ENCODE assay signal across 1 cellular context in the genomic region with DNA sequence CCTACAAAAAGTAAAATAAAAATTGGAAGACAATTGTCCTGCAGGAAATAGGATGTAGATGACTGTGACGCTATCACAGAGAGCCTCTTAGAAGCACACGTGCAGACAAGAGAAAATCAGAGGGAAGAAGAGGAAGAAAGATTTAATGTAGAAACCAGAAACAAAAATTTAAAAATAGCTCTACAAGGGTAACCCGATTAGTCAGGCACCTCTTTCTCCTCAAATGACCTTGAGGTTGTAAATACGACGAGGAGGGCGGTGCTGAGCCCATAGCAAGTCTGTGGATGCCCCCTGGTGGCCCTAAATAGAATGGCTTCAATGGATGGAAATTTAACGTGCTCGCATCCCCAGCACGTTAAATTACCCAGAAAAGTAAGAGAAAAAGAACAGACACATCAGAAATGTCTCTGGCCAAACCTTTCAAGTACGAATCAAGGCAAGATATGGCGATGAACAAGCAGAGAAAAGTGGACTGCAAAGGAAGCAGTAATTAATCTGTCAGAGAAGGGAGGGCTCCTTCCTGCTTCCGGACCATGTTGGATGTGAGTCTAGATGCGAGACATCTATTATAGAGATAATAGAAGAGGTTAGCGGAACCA.
A peak's percentile ranks its signal among the peaks of the same experiment; 100 is the strongest.
TF ChIP-seq lines count a peak whose summit lies in the region.

No MANE protein-coding gene starts in this region.

TF ChIP-seq in K562, 482 proteins besides CTCF, POLR2A, EP300 and RAD21 (continued from another document):
- no peak for TF ChIP-seq YBX1 (IDR thresholded peaks at IDR 0.05)
- TF ChIP-seq, protein P1, sequence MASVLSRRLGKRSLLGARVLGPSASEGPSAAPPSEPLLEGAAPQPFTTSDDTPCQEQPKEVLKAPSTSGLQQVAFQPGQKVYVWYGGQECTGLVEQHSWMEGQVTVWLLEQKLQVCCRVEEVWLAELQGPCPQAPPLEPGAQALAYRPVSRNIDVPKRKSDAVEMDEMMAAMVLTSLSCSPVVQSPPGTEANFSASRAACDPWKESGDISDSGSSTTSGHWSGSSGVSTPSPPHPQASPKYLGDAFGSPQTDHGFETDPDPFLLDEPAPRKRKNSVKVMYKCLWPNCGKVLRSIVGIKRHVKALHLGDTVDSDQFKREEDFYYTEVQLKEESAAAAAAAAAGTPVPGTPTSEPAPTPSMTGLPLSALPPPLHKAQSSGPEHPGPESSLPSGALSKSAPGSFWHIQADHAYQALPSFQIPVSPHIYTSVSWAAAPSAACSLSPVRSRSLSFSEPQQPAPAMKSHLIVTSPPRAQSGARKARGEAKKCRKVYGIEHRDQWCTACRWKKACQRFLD (CRISPR knock-in tag; IDR thresholded peaks at IDR 0.05) = no peak
- TF ChIP-seq, protein P2, sequence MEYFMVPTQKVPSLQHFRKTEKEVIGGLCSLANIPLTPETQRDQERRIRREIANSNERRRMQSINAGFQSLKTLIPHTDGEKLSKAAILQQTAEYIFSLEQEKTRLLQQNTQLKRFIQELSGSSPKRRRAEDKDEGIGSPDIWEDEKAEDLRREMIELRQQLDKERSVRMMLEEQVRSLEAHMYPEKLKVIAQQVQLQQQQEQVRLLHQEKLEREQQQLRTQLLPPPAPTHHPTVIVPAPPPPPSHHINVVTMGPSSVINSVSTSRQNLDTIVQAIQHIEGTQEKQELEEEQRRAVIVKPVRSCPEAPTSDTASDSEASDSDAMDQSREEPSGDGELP (CRISPR knock-in tag; IDR thresholded peaks at IDR 0.05; ENCODE audit: borderline replicate concordance) = no peak
- TF ChIP-seq FOXJ3 (CRISPR knock-in tag; IDR thresholded peaks at IDR 0.05) = no peak
- TF ChIP-seq, protein P3, sequence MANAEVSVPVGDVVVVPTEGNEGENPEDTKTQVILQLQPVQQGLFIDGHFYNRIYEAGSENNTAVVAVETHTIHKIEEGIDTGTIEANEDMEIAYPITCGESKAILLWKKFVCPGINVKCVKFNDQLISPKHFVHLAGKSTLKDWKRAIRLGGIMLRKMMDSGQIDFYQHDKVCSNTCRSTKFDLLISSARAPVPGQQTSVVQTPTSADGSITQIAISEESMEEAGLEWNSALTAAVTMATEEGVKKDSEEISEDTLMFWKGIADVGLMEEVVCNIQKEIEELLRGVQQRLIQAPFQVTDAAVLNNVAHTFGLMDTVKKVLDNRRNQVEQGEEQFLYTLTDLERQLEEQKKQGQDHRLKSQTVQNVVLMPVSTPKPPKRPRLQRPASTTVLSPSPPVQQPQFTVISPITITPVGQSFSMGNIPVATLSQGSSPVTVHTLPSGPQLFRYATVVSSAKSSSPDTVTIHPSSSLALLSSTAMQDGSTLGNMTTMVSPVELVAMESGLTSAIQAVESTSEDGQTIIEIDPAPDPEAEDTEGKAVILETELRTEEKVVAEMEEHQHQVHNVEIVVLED (CRISPR knock-in tag; IDR thresholded peaks at IDR 0.05) = no peak
- TF ChIP-seq, protein P4, sequence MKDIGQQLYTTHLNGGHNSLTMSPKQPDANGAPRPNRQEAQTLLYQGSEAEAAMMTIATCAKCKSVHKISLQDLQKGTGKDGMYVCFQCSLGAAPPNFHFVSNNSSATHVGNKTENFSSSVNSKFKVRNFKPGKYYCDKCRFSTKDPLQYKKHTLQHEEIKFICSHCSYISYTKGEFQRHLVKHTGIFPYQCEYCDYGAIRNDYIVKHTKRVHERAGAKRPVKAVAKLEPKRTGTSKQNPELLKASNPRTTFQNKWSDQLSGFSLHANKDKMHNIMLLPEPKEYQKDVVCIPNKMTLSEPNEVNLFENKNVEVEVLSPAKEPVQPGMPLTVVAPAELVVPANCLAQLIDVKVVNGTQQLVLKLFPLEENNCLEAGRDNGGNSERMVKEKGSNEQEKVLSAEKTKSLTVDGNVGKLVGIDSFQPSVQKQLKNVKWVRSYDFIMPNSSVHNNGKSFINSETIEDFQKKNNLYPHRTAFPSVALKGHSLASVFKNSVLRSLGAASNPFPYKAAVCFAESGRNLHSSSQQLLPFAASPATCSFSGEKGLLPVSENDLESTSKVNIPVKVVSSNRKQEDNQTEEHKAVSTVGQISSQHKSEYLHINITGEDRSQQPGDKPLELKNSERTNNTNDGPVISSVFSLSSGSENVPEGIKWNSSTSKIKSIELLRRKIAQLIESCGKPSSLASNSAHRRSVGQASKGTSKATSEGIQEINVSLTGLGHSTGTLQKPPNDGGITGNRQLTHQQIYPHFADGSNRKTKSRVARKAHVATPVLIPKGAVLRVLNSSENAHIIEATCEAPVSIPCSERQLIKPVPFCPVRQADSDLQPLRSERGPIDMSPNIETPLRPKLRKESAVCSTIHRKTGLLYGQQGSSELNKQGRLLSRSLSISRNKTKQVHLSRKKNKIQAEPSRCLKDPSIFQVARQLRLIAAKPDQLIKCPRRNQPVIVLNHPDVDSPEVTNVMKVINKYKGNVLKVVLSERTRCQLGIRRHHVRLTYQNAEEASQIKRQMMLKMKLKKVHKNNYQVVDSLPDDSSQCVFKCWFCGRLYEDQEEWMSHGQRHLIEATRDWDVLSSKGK (CRISPR knock-in tag; IDR thresholded peaks at IDR 0.05) = no peak
- TF ChIP-seq, protein P5, sequence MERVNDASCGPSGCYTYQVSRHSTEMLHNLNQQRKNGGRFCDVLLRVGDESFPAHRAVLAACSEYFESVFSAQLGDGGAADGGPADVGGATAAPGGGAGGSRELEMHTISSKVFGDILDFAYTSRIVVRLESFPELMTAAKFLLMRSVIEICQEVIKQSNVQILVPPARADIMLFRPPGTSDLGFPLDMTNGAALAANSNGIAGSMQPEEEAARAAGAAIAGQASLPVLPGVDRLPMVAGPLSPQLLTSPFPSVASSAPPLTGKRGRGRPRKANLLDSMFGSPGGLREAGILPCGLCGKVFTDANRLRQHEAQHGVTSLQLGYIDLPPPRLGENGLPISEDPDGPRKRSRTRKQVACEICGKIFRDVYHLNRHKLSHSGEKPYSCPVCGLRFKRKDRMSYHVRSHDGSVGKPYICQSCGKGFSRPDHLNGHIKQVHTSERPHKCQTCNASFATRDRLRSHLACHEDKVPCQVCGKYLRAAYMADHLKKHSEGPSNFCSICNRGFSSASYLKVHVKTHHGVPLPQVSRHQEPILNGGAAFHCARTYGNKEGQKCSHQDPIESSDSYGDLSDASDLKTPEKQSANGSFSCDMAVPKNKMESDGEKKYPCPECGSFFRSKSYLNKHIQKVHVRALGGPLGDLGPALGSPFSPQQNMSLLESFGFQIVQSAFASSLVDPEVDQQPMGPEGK (CRISPR knock-in tag; IDR thresholded peaks at IDR 0.05; ENCODE audit: borderline replicate concordance) = no peak
- no peak for TF ChIP-seq TSC22D4 (tag; IDR thresholded peaks at IDR 0.05)
- peak; percentile 39 for TF ChIP-seq EP400 (IDR thresholded peaks at IDR 0.05)
- peak; percentile 43; the same call in 1 of the 2 replicates for TF ChIP-seq NR2C1 (IDR thresholded peaks at IDR 0.05)
- peak; percentile 19; the same call in 1 of the 2 replicates for TF ChIP-seq NR2C1 (tag; IDR thresholded peaks at IDR 0.05)
- no peak for TF ChIP-seq SAFB (IDR thresholded peaks at IDR 0.05; ENCODE audit: borderline replicate concordance, low read depth, low read length)
